Comparison of ENCODE assay signal across 8 cellular contexts in the genomic region with DNA sequence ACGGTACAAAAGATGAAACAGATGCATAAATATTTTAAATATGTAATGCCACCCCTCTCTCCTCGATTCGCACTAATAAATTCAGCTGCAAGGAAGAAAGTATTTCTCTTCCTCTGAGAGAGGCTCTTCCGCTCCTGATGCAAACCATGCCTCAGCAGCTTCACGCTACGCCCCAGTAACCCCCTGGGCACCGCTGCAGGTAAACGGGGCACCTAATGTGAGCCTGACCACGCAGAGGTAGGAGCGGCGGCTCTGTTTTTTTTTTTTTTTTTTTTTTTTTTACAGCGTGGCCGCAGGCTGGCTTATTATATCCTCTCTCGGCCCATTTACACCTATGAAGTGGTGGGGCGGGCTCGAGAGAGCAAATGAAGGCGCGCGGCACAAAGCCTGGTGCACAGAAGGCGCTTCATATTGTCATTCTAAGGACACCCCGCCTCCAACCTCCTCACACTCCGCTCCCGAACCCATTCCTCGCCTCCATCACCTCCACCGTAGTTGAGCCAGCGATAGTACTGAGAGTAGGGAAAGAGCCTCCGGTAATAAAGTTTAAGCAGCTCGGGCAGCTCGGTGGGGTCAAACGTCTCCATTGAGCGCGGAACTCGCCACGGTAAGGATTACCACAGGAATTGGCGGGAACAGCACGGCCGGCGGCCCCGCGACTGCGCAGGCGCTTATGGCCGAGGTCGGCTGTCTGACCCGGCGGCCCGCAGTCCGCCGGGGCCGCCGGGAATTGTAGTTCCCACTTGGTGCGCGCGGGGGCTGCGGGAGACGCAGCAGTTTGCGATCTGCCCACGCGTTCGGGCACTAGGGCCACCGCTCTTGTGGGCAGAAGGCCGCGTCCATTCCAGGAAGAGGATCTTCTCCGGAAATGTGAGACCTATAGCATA. TPM values are rescaled to one million over a fixed set of nuclear protein-coding genes. Genes with fewer than 3 reads are reported as not detected.
DNase-seq lines count a peak whose midpoint lies in the region; ATAC-seq and TF ChIP-seq lines count a peak whose summit lies in the region.

PRIM1 (minus strand) TSS at position 612 of the 887 bp plus-strand sequence; CDS start at position 587, 25 bp downstream.

- peak; percentile 85 for ATAC-seq in HG02798 (IDR thresholded peaks at IDR 0.05; ENCODE audit: poor library complexity, unreplicated experiment)
- peak; percentile 95 to 98 (median 98) for ATAC-seq in heart right ventricle

- peak within 1 kb of the TSS in 9 of 10 donors; percentile 22 to 66 (median 43) for H3K27ac ChIP-seq in heart right ventricle

- TF ChIP-seq CTCF in GM13976 (IDR thresholded peaks at IDR 0.05; ENCODE audit: borderline replicate concordance, control extremely low read depth, extremely low read depth, insufficient read depth, missing control alignments) (no peak), heart right ventricle (IDR thresholded peaks at IDR 0.05) (peak in 4 of 9 donors; percentile 24 to 44 (median 28)), type B pancreatic cell (conservative IDR thresholded peaks at IDR 0.05) (no peak)

- in situ Hi-C loops in GM13976 (cut with MboI; ENCODE audit: low sequenced_read_pairs, unreplicated experiment): loop anchor here (10.0 kb wide), 1 partner anchor 363 kb away; the partner anchor contains the start of gene STAT6

- peaks cover 0 to 25% (median 0%) of the 10 kb centered on the region in 9 donors for H3K36me3 ChIP-seq in heart right ventricle

- 0% methylated on average over 64 of the region's 64 CpGs for WGBS in heart right ventricle, 2 donors

- peak within 1 kb of the TSS; percentile 92 for H3K27ac Mint-ChIP-seq in type B pancreatic cell

- intact Hi-C loops in heart right ventricle (cut with DNase I): loop anchor here in 2 of 10 donors (2.0 to 10.0 kb wide), 3 partner anchors 25 to 315 kb away; no protein-coding TSS in a partner anchor
- intact Hi-C loops in posterior vena cava (cut with DNase I): no loop called here

- H3K4me1 Mint-ChIP-seq in type B pancreatic cell (ENCODE audit: unreplicated experiment): peaks cover 11% of the 10 kb centered on the region

- H3K9me3 ChIP-seq in heart right ventricle: no peaks in the 10 kb centered on the region

- peak within 1 kb of the TSS; percentile 63 to 80 (median 72) for H3K4me3 ChIP-seq in heart right ventricle

- peak within 1 kb of the TSS; percentile 98 for H3K4me3 Mint-ChIP-seq in type B pancreatic cell

- DNase-seq in GM13976 (ENCODE audit: low spot score) (peak; percentile 95), NCI-H1417 treated with DMSO at 0.1 percent for 48 hours (lab: John Stamatoyannopoulos, UW) (peak; percentile 93), T follicular helper cell (ENCODE audit: low read depth) (peak; percentile 73), heart right ventricle (peak; percentile 76 to 88), posterior vena cava (ENCODE audit: low spot score) (peak; percentile 94), type B pancreatic cell (ENCODE audit: extremely low spot score, unreplicated experiment) (peak; percentile 90)
- DNase-seq in activated naive CD8-positive, alpha-beta T cell treated with anti-CD3 and anti-CD28 coated beads, Interleukin-2, amount 50 U/mL, for 16 hours (ENCODE audit: low read depth, low spot score): peak; percentile 68

- H3K27me3 ChIP-seq in heart right ventricle: no peaks in the 10 kb centered on the region

- H3K27me3 Mint-ChIP-seq in type B pancreatic cell: no peaks in the 10 kb centered on the region

- peaks cover 0 to 33% (median 9%) of the 10 kb centered on the region in 9 donors for H3K4me1 ChIP-seq in heart right ventricle

- H3K36me3 Mint-ChIP-seq in type B pancreatic cell: peaks cover 5% of the 10 kb centered on the region

- no peaks in the 10 kb centered on the region for H3K9me3 Mint-ChIP-seq in type B pancreatic cell

RNA-seq across cellular contexts. Expression of gene PRIM1, which starts in this region (rescaled TPM):
- total RNA-seq in heart right ventricle (1 to 10 TPM; 1.8 to 4.7 (median 3.2) TPM), posterior vena cava (1 to 10 TPM; 3.7 to 4.7 TPM), type B pancreatic cell (ENCODE audit: low replicate concordance) (13.1 and 27.0 TPM in 2 replicates)
- polyA plus RNA-seq in heart right ventricle: 1 to 10 TPM; 1.9 to 3.0 TPM

Comparison
In these comparisons a context has a peak if more than half of its experiments do, and no peak if none do; other contexts are left out.
1. Peak in every context shown above with its lines: DNase-seq, ATAC-seq, H3K4me3 ChIP-seq and H3K27ac ChIP-seq.